ENCODE assay signal across 29 cellular contexts in the genomic region with DNA sequence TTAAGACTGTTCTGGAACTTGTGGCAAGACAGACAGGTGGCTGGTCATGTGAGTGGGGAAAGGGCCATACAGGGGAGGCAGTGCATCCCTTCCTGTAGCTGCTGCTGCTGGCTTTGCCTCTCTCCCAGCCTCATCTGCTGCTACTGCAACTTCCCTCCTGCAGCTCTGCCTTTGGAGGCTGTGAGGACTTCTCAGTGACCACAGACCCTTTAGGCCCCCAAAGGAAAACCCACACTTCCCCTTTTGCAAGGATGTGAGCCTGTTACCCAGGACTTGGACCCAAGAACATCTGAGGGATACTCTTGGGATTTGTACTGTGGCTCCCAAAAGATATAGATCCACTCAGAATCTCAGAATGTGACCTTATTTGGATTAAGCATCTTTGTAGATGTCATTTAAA.
"Had no signal": no experiment of that assay in that cellular context is flagged by ENCODE, and none has a peak within 500 bp of the region (broad histone marks: within the 10 kb centered on the region; RNA-seq: fewer than 3 reads in every experiment).

No MANE protein-coding gene starts in this region.

- H3K9me3 Mint-ChIP-seq: activated CD8-positive, alpha-beta T cell treated with anti-CD3 and anti-CD28 coated beads for 36 hours; activated naive CD4-positive, alpha-beta T cell treated with anti-CD3 and anti-CD28 coated beads, Interleukin-2, amount 50 U/mL, for 24 hours; activated naive CD8-positive, alpha-beta T cell treated with anti-CD3 and anti-CD28 coated beads, Interleukin-2, amount 50 U/mL, for 24 hours; activated T-cell treated with anti-CD3 and anti-CD28 coated beads, Interleukin-2, amount 50 U/mL, for 4 hours; activated T-helper 17 cell treated with anti-CD3 and anti-CD28 coated beads, Interleukin-2, amount 50 U/mL, for 72 hours; effector memory CD8-positive, alpha-beta T cell; stimulated activated memory B cell treated with anti-CD40 and anti-IgM and Interleukin-4, amounts not matched to agents 10 μg/mL and 1 μg/mL and 100 μg/mL, for 72 hours; stimulated activated naive CD8-positive, alpha-beta T cell treated with anti-CD3 and anti-CD28 coated beads, Interleukin-15, amount 100 ng/mL, for 72 hours; type B pancreatic cell had no signal

- H3K27me3 ChIP-seq: hepatocyte, sigmoid colon, uterus had no signal

- H3K27ac Mint-ChIP-seq: activated CD8-positive, alpha-beta T cell treated with anti-CD3 and anti-CD28 coated beads for 36 hours; activated naive CD4-positive, alpha-beta T cell treated with anti-CD3 and anti-CD28 coated beads, Interleukin-2, amount 50 U/mL, for 24 hours; activated naive CD8-positive, alpha-beta T cell treated with anti-CD3 and anti-CD28 coated beads, Interleukin-2, amount 50 U/mL, for 24 hours; activated T-helper 17 cell treated with anti-CD3 and anti-CD28 coated beads, Interleukin-2, amount 50 U/mL, for 72 hours; effector memory CD8-positive, alpha-beta T cell; stimulated activated memory B cell treated with anti-CD40 and anti-IgM and Interleukin-4, amounts not matched to agents 10 μg/mL and 1 μg/mL and 100 μg/mL, for 72 hours; stimulated activated naive CD8-positive, alpha-beta T cell treated with anti-CD3 and anti-CD28 coated beads, Interleukin-15, amount 100 ng/mL, for 72 hours; type B pancreatic cell; WTC11 had no signal

- H3K36me3 ChIP-seq: gastroesophageal sphincter, left ventricle myocardium inferior, sigmoid colon, uterus had no signal

- H3K9me3 ChIP-seq: gastroesophageal sphincter, left ventricle myocardium inferior, psoas muscle, sigmoid colon, uterus had no signal

- H3K36me3 Mint-ChIP-seq: activated naive CD4-positive, alpha-beta T cell treated with anti-CD3 and anti-CD28 coated beads, Interleukin-2, amount 50 U/mL, for 24 hours; stimulated activated memory B cell treated with anti-CD40 and anti-IgM and Interleukin-4, amounts not matched to agents 10 μg/mL and 1 μg/mL and 100 μg/mL, for 72 hours; type B pancreatic cell had no signal

- H3K27me3 Mint-ChIP-seq: activated CD8-positive, alpha-beta T cell treated with anti-CD3 and anti-CD28 coated beads for 36 hours; activated naive CD4-positive, alpha-beta T cell treated with anti-CD3 and anti-CD28 coated beads, Interleukin-2, amount 50 U/mL, for 24 hours; type B pancreatic cell had no signal

- H3K4me3 ChIP-seq: gastroesophageal sphincter, hepatocyte, left ventricle myocardium inferior, lung, psoas muscle, sigmoid colon, uterus had no signal

- H3K27ac ChIP-seq: gastroesophageal sphincter, hepatocyte, left ventricle myocardium inferior, parathyroid adenoma, psoas muscle, sigmoid colon, uterus had no signal

- H3K4me1 Mint-ChIP-seq: activated naive CD4-positive, alpha-beta T cell treated with anti-CD3 and anti-CD28 coated beads, Interleukin-2, amount 50 U/mL, for 24 hours; activated naive CD8-positive, alpha-beta T cell treated with anti-CD3 and anti-CD28 coated beads, Interleukin-2, amount 50 U/mL, for 24 hours; activated T-helper 17 cell treated with anti-CD3 and anti-CD28 coated beads, Interleukin-2, amount 50 U/mL, for 72 hours; naive B cell; stimulated activated memory B cell treated with anti-CD40 and anti-IgM and Interleukin-4, amounts not matched to agents 10 μg/mL and 1 μg/mL and 100 μg/mL, for 72 hours; stimulated activated naive CD8-positive, alpha-beta T cell treated with anti-CD3 and anti-CD28 coated beads, Interleukin-15, amount 100 ng/mL, for 72 hours; WTC11 had no signal

- FAIRE-seq: endothelial cell of umbilical vein, small intestine had no signal

- H3K4me2 ChIP-seq: hepatocyte had no signal

- DNase-seq: activated CD4-positive, alpha-beta T cell treated with anti-CD3 and anti-CD28 coated beads, Interleukin-2, amount 50 U/mL, for 1 hour; activated CD8-positive, alpha-beta T cell treated with anti-CD3 and anti-CD28 coated beads for 36 hours; activated naive CD8-positive, alpha-beta T cell treated with anti-CD3 and anti-CD28 coated beads, Interleukin-2, amount 50 U/mL, for 24 hours; activated T-cell treated with anti-CD3 and anti-CD28 coated beads, Interleukin-2, amount 50 U/mL, for 4 hours; amygdala; caudate nucleus; cortex of kidney; effector memory CD8-positive, alpha-beta T cell; islet precursor cell; left ventricle myocardium inferior; naive B cell; psoas muscle; sigmoid colon; small intestine; stimulated activated CD4-positive, alpha-beta T cell treated with anti-CD3 and anti-CD28 coated beads, Interleukin-4, amount 100 ng/mL, for 24 hours; stimulated activated naive CD8-positive, alpha-beta T cell treated with anti-CD3 and anti-CD28 coated beads, Interleukin-15, amount 100 ng/mL, for 72 hours; substantia nigra; T1000; uterus had no signal

- H3K4me3 Mint-ChIP-seq: activated CD8-positive, alpha-beta T cell treated with anti-CD3 and anti-CD28 coated beads for 36 hours; activated naive CD4-positive, alpha-beta T cell treated with anti-CD3 and anti-CD28 coated beads, Interleukin-2, amount 50 U/mL, for 24 hours; activated naive CD8-positive, alpha-beta T cell treated with anti-CD3 and anti-CD28 coated beads, Interleukin-2, amount 50 U/mL, for 24 hours; activated T-cell treated with anti-CD3 and anti-CD28 coated beads, Interleukin-2, amount 50 U/mL, for 4 hours; activated T-helper 17 cell treated with anti-CD3 and anti-CD28 coated beads, Interleukin-2, amount 50 U/mL, for 72 hours; effector memory CD8-positive, alpha-beta T cell; stimulated activated memory B cell treated with anti-CD40 and anti-IgM and Interleukin-4, amounts not matched to agents 10 μg/mL and 1 μg/mL and 100 μg/mL, for 72 hours; stimulated activated naive CD8-positive, alpha-beta T cell treated with anti-CD3 and anti-CD28 coated beads, Interleukin-15, amount 100 ng/mL, for 72 hours; type B pancreatic cell; WTC11 had no signal

- H3K9ac ChIP-seq: parathyroid adenoma had no signal

- ATAC-seq: activated CD8-positive, alpha-beta T cell treated with anti-CD3 and anti-CD28 coated beads for 36 hours; activated naive CD8-positive, alpha-beta T cell treated with anti-CD3 and anti-CD28 coated beads, Interleukin-2, amount 50 U/mL, for 24 hours; activated T-cell treated with anti-CD3 and anti-CD28 coated beads, Interleukin-2, amount 50 U/mL, for 4 hours; activated T-helper 17 cell treated with anti-CD3 and anti-CD28 coated beads, Interleukin-2, amount 50 U/mL, for 72 hours; effector memory CD8-positive, alpha-beta T cell; gastroesophageal sphincter; psoas muscle; stimulated activated memory B cell treated with anti-CD40 and anti-IgM and Interleukin-4, amounts not matched to agents 10 μg/mL and 1 μg/mL and 100 μg/mL, for 72 hours; stimulated activated naive CD8-positive, alpha-beta T cell treated with anti-CD3 and anti-CD28 coated beads, Interleukin-15, amount 100 ng/mL, for 72 hours; WTC11 had no signal

- H2AFZ ChIP-seq: hepatocyte, parathyroid adenoma had no signal

- H3K4me1 ChIP-seq: gastroesophageal sphincter, left ventricle myocardium inferior, psoas muscle, uterus had no signal

- H3K79me2 ChIP-seq: hepatocyte, parathyroid adenoma had no signal
